ENCODE assay signal across 18 cellular contexts in genomic region chr15:101303408-101303807, GRCh38. TPM values are rescaled to one million over a fixed set of nuclear protein-coding genes. Genes with fewer than 3 reads are reported as not detected.
DNase-seq lines count a peak whose midpoint lies in the region; ATAC-seq, FAIRE-seq and TF ChIP-seq lines count a peak whose summit lies in the region.
"Had no signal": no experiment of that assay in that cellular context is flagged by ENCODE, and none has a peak within 500 bp of the region (broad histone marks: within the 10 kb centered on the region; RNA-seq: fewer than 3 reads in every experiment).

No MANE protein-coding gene starts in this region.

- TF ChIP-seq POLR2A in HepG2 (IDR thresholded peaks at IDR 0.05; ENCODE audit: insufficient read depth in 1 of 2, low read depth in 2 of 2, low read length in 2 of 2) (no peak), esophagus squamous epithelium (IDR thresholded peaks at IDR 0.05) (no peak)

- H3K27me3 Mint-ChIP-seq in endodermal cell (ENCODE audit: insufficient read depth) (no peaks in the 10 kb centered on the region), type B pancreatic cell (no peaks in the 10 kb centered on the region)
- H3K27me3 Mint-ChIP-seq: B cell had no signal

- TF ChIP-seq CTCF in endodermal cell (conservative IDR thresholded peaks at IDR 0.05) = no peak
- no peak for TF ChIP-seq CTCF in HepG2 (CRISPR knock-in tag; IDR thresholded peaks at IDR 0.05)
- TF ChIP-seq CTCF in type B pancreatic cell (conservative IDR thresholded peaks at IDR 0.05) = no peak
- no peak for TF ChIP-seq CTCF in esophagus squamous epithelium (IDR thresholded peaks at IDR 0.05)

- H3K27ac ChIP-seq in endodermal cell (ENCODE audit: low read depth, low read length) (no peak overlapping the region), HepG2 (ENCODE audit: extremely low read length, insufficient read depth, low read length) (no peak overlapping the region), esophagus squamous epithelium (no peak overlapping the region)
- H3K27ac ChIP-seq: BLaER1 treated with 17β-estradiol and CSF1 and Interleukin-3, amounts not matched to agents 10 nM and 100 nM; GM23248 had no signal

- in situ Hi-C loops in HepG2 (cut with HindIII; ENCODE audit: extremely low pct_ligation_motif_present, low pct_unique_long_range_greater_than_20kb) = no loop called here

- H3K36me3 Mint-ChIP-seq in endodermal cell (ENCODE audit: low read depth) (no peaks in the 10 kb centered on the region), type B pancreatic cell (no peaks in the 10 kb centered on the region)
- H3K36me3 Mint-ChIP-seq: CD8-positive, alpha-beta T cell had no signal

- H3K27ac Mint-ChIP-seq in endodermal cell (no peak overlapping the region), type B pancreatic cell (no peak overlapping the region)
- H3K27ac Mint-ChIP-seq: B cell; CD8-positive, alpha-beta T cell had no signal

- H3K36me3 ChIP-seq in endodermal cell (ENCODE audit: control insufficient read depth, insufficient read depth, low read length) = no peaks in the 10 kb centered on the region
- H3K36me3 ChIP-seq in HepG2 (replicated peaks in 1 of 2; ENCODE audit: control insufficient read depth in 1 of 2, insufficient read depth in 2 of 2, low read length in 2 of 2) = peaks cover 1 to 7% of the 10 kb centered on the region in 2 experiments; a peak in 3 of 5 replicates
- no peaks in the 10 kb centered on the region for H3K36me3 ChIP-seq in esophagus squamous epithelium
- H3K36me3 ChIP-seq: BLaER1 treated with 17β-estradiol and CSF1 and Interleukin-3, amounts not matched to agents 10 nM and 100 nM; HAP-1 had no signal

- POLR2A ChIA-PET in HepG2 (lab: Yijun Ruan, JAX) = interaction anchor here (0.7 kb wide), 1 partner anchor 8 kb away, joined by 3 read pairs; the partner anchor contains the start of gene SNRPA1

- ATAC-seq in HepG2 (no peak), left colon (no peak)
- ATAC-seq: CD8-positive, alpha-beta T cell had no signal

- H3K9me3 Mint-ChIP-seq in endodermal cell (no peaks in the 10 kb centered on the region), type B pancreatic cell (no peaks in the 10 kb centered on the region)
- H3K9me3 Mint-ChIP-seq: CD8-positive, alpha-beta T cell had no signal

- no peak overlapping the region for H3K4me2 ChIP-seq in HepG2 (ENCODE audit: low read depth, low read length)
- H3K4me2 ChIP-seq: BLaER1 treated with 17β-estradiol and CSF1 and Interleukin-3, amounts not matched to agents 10 nM and 100 nM had no signal

- no peak overlapping the region for H2AFZ ChIP-seq in HepG2 (ENCODE audit: low read length)
- H2AFZ ChIP-seq: GM23248 had no signal

- H3K27me3 ChIP-seq in endodermal cell (ENCODE audit: control insufficient read depth, insufficient read depth, low read length, poor library complexity, severe bottlenecking) (no peaks in the 10 kb centered on the region), HepG2 (ENCODE audit: control insufficient read depth in 1 of 2, insufficient read depth in 2 of 2, low read length in 2 of 2) (no peaks in the 10 kb centered on the region), esophagus squamous epithelium (peaks cover 0 to 15% (median 0%) of the 10 kb centered on the region in 4 donors)
- H3K27me3 ChIP-seq: BLaER1 treated with 17β-estradiol and CSF1 and Interleukin-3, amounts not matched to agents 10 nM and 100 nM had no signal

- no peaks in the 10 kb centered on the region for H4K20me1 ChIP-seq in HepG2 (ENCODE audit: insufficient read depth, low read length)

- intact Hi-C loops in HepG2 (cut with micrococcal nuclease; ENCODE audit: unreplicated experiment) = no loop called here
- intact Hi-C loops in esophagus squamous epithelium (cut with DNase I) = loop anchor here (10.0 kb wide), 1 partner anchor 191 kb away; no protein-coding TSS in a partner anchor
- intact Hi-C loops in left colon (cut with DNase I, micrococcal nuclease) = loop anchor here in 1 of 2 donors (5.0 kb wide), 1 partner anchor 199 kb away; no protein-coding TSS in a partner anchor

- no TSS peak for BruUV-seq in HepG2 (replicated peaks; lab: Mats Ljungman, UMichigan)

- FAIRE-seq in HepG2 (lab: Jason Lieb, UNC) = no peak
- FAIRE-seq: G401.6, GM12891, GM19239 had no signal

- H3K9me3 ChIP-seq in endodermal cell (ENCODE audit: control insufficient read depth, low read length) = no peaks in the 10 kb centered on the region
- H3K9me3 ChIP-seq in HepG2 (ENCODE audit: low read length) = no peaks in the 10 kb centered on the region
- no peaks in the 10 kb centered on the region for H3K9me3 ChIP-seq in esophagus squamous epithelium
- H3K9me3 ChIP-seq: BLaER1 treated with 17β-estradiol and CSF1 and Interleukin-3, amounts not matched to agents 10 nM and 100 nM; HAP-1 had no signal

- DNase-seq in NCI-H2171 treated with DMSO at 0.1 percent for 48 hours (lab: John Stamatoyannopoulos, UW) (peak; percentile 9), NCI-H2171 (lab: John Stamatoyannopoulos, UW) (no peak), endodermal cell (peak; percentile 21), HepG2 (ENCODE audit: low spot score) (no peak), type B pancreatic cell (ENCODE audit: extremely low spot score, unreplicated experiment) (peak; percentile 15), esophagus squamous epithelium (lab: John Stamatoyannopoulos, UW) (no peak), middle frontal gyrus (ENCODE audit: extremely low spot score, low spot score) (no peak), left colon (no peak)
- DNase-seq: 8988T, Calu3, GM23248 had no signal

- no peaks in the 10 kb centered on the region for H3K79me2 ChIP-seq in HepG2 (ENCODE audit: insufficient read depth, low read length)

- H3K4me1 ChIP-seq in endodermal cell (ENCODE audit: control insufficient read depth, insufficient read depth, low read length) = no peaks in the 10 kb centered on the region
- 0 out of 2 replicates have a peak, but pooled peaks cover 6% of the 10 kb centered on the region for H3K4me1 ChIP-seq in HepG2 (ENCODE audit: insufficient read depth, low read length)
- H3K4me1 ChIP-seq in esophagus squamous epithelium = no peaks in the 10 kb centered on the region
- H3K4me1 ChIP-seq: HAP-1 had no signal

- H3K4me1 Mint-ChIP-seq in endodermal cell = no peaks in the 10 kb centered on the region
- H3K4me1 Mint-ChIP-seq in type B pancreatic cell (ENCODE audit: unreplicated experiment) = no peaks in the 10 kb centered on the region
- H3K4me1 Mint-ChIP-seq: B cell had no signal

- no peak overlapping the region for H3K9ac ChIP-seq in endodermal cell (ENCODE audit: extremely low read depth, low read length, poor library complexity, severe bottlenecking)
- H3K9ac ChIP-seq in HepG2 (ENCODE audit: insufficient read depth, low read depth, low read length) = no peak overlapping the region
- H3K9ac ChIP-seq: BLaER1 treated with 17β-estradiol and CSF1 and Interleukin-3, amounts not matched to agents 10 nM and 100 nM; GM23248 had no signal

- WGBS in endodermal cell (ENCODE audit: insufficient coverage in 1 of 2, insufficient read length in 1 of 2), 2 experiments = 91 to 96% methylated on average over 3 to 4 of the region's 4 CpGs
- 98% methylated on average over 2 of the region's 4 CpGs for WGBS in HepG2 (ENCODE audit: low lambda C conversion rate)
- 68 to 90% methylated on average over 2 to 4 of the region's 4 CpGs for WGBS in esophagus squamous epithelium, 2 donors

- no peak for TF ChIP-seq RAD21 in HepG2 (CRISPR knock-in tag; IDR thresholded peaks at IDR 0.05)

- H3K4me3 Mint-ChIP-seq in endodermal cell (no peak overlapping the region), type B pancreatic cell (no peak overlapping the region)
- H3K4me3 Mint-ChIP-seq: B cell; CD8-positive, alpha-beta T cell had no signal

- CTCF ChIA-PET in HepG2 (lab: Yijun Ruan, JAX; ENCODE audit: low intra/inter-chr PET ratio, low total read pairs) = no interaction called here

- TF ChIP-seq EP300 in HepG2 (IDR thresholded peaks at IDR 0.05; ENCODE audit: low read depth in 2 of 2, low read length in 2 of 2) (no peak), HepG2 (CRISPR knock-in tag; IDR thresholded peaks at IDR 0.05; ENCODE audit: borderline replicate concordance) (no peak)

- no peak overlapping the region for H3K4me3 ChIP-seq in endodermal cell (ENCODE audit: low read length)
- no peak overlapping the region for H3K4me3 ChIP-seq in HepG2 (replicated peaks in 1 of 3; ENCODE audit: insufficient read depth in 1 of 3, low read depth in 2 of 3, low read length in 3 of 3)
- no peak overlapping the region for H3K4me3 ChIP-seq in esophagus squamous epithelium
- H3K4me3 ChIP-seq: BLaER1 treated with 17β-estradiol and CSF1 and Interleukin-3, amounts not matched to agents 10 nM and 100 nM; GM23248; HAP-1 had no signal

RNA-seq across cellular contexts. Expression of gene SNRPA1, which starts 8.4 kb away (rescaled TPM):
- 100 to 1,000 TPM; 111 to 140 TPM for total RNA-seq in endodermal cell
- polyA plus RNA-seq in endodermal cell (2013, experiment 1 of 2) = 123 TPM
- polyA plus RNA-seq in endodermal cell (2013, experiment 2 of 2) = 111 TPM
- total RNA-seq in HepG2 (2016; rRNA removed; fragmentation: Illumina TruSeq; extraction: Trizol) = 41.2 and 72.5 TPM in 2 replicates
- total RNA-seq in HepG2 (2016; cell fraction: cytosol; rRNA removed; fragmentation: Illumina TruSeq; extraction: Trizol; ENCODE audit: low read depth) = 21.5 and 21.7 TPM in 2 replicates
- 44.9 and 72.9 TPM in 2 replicates for total RNA-seq in HepG2 (2016; cell fraction: insoluble cytoplasmic fraction; rRNA removed; fragmentation: Illumina TruSeq; extraction: Trizol)
- 29.4 and 29.6 TPM in 2 replicates for total RNA-seq in HepG2 (2016; cell fraction: membrane; rRNA removed; fragmentation: Illumina TruSeq; extraction: Trizol)
- total RNA-seq in HepG2 (2016; cell fraction: nucleus; rRNA removed; fragmentation: Illumina TruSeq; extraction: Trizol) = 43.1 and 47.7 TPM in 2 replicates
- polyA plus RNA-seq in HepG2 (2011; rRNA removed) = 80.0 and 108 TPM in 2 replicates
- polyA plus RNA-seq in HepG2 (2011; cell fraction: cytosol; rRNA removed) = 70.8 and 71.1 TPM in 2 replicates
- 95.5 and 97.7 TPM in 2 replicates for polyA plus RNA-seq in HepG2 (2011; cell fraction: nucleus; rRNA removed)
- polyA plus RNA-seq in HepG2 (2012) = 77.4 and 94.8 TPM in 2 replicates
- polyA plus RNA-seq in HepG2 (2016; cell fraction: cytosol; fragmentation: Illumina TruSeq; extraction: Trizol; ENCODE audit: low read depth) = 43.0 and 50.4 TPM in 2 replicates
- polyA plus RNA-seq in HepG2 (2016; cell fraction: insoluble cytoplasmic fraction; fragmentation: Illumina TruSeq; extraction: Trizol; ENCODE audit: low read depth) = 177 and 178 TPM in 2 replicates
- polyA plus RNA-seq in HepG2 (2016; cell fraction: membrane; fragmentation: Illumina TruSeq; extraction: Trizol; ENCODE audit: low read depth) = 42.8 and 43.9 TPM in 2 replicates
- 92.5 and 99.3 TPM in 2 replicates for polyA plus RNA-seq in HepG2 (2016; cell fraction: nucleus; fragmentation: Illumina TruSeq; extraction: Trizol; ENCODE audit: insufficient read depth, low read depth)
- 12.8 and 30.9 TPM in 2 replicates for polyA minus RNA-seq in HepG2 (2011; rRNA and poly(A)+ RNA removed; ENCODE audit: low replicate concordance)
- polyA minus RNA-seq in HepG2 (2011; cell fraction: cytosol; rRNA and poly(A)+ RNA removed) = 23.8 and 31.7 TPM in 2 replicates
- 50.7 and 51.6 TPM in 2 replicates for polyA minus RNA-seq in HepG2 (2011; cell fraction: nucleus; rRNA and poly(A)+ RNA removed)
- 72.6 and 80.3 TPM in 2 replicates for total RNA-seq in type B pancreatic cell (ENCODE audit: low replicate concordance)
- 10 to 100 TPM; 29.7 to 57.1 (median 47.5) TPM for total RNA-seq in esophagus squamous epithelium
- total RNA-seq in left colon = 10 to 100 TPM; 44.7 to 48.2 TPM

RNA-seq across cellular contexts. Expression of gene SELENOS, which starts 26.1 kb away (rescaled TPM):
- total RNA-seq in endodermal cell (10 to 100 TPM; 56.1 to 60.5 TPM), HepG2 (2016; rRNA removed; fragmentation: Illumina TruSeq; extraction: Trizol) (31.6 and 63.0 TPM in 2 replicates), type B pancreatic cell (ENCODE audit: low replicate concordance) (47.2 and 74.3 TPM in 2 replicates), esophagus squamous epithelium (10 to 100 TPM; 57.6 to 69.6 (median 63.4) TPM), left colon (100 to 1,000 TPM; 134 to 142 TPM)
- polyA plus RNA-seq in endodermal cell (2013, experiment 1 of 2) = 63.3 TPM
- 61.3 TPM for polyA plus RNA-seq in endodermal cell (2013, experiment 2 of 2)
- total RNA-seq in HepG2 (2016; cell fraction: cytosol; rRNA removed; fragmentation: Illumina TruSeq; extraction: Trizol; ENCODE audit: low read depth) = 25.6 and 30.5 TPM in 2 replicates
- total RNA-seq in HepG2 (2016; cell fraction: insoluble cytoplasmic fraction; rRNA removed; fragmentation: Illumina TruSeq; extraction: Trizol) = 31.1 and 66.3 TPM in 2 replicates
- 32.0 and 35.3 TPM in 2 replicates for total RNA-seq in HepG2 (2016; cell fraction: membrane; rRNA removed; fragmentation: Illumina TruSeq; extraction: Trizol)
- 52.7 and 62.7 TPM in 2 replicates for total RNA-seq in HepG2 (2016; cell fraction: nucleus; rRNA removed; fragmentation: Illumina TruSeq; extraction: Trizol)
- 56.6 and 66.1 TPM in 2 replicates for polyA plus RNA-seq in HepG2 (2011; rRNA removed)
- polyA plus RNA-seq in HepG2 (2011; cell fraction: cytosol; rRNA removed) = 58.8 and 79.4 TPM in 2 replicates
- 21.8 and 28.5 TPM in 2 replicates for polyA plus RNA-seq in HepG2 (2011; cell fraction: nucleus; rRNA removed)
- polyA plus RNA-seq in HepG2 (2012) = 38.2 and 44.5 TPM in 2 replicates
- polyA plus RNA-seq in HepG2 (2016; cell fraction: cytosol; fragmentation: Illumina TruSeq; extraction: Trizol; ENCODE audit: low read depth) = 19.0 and 26.3 TPM in 2 replicates
- polyA plus RNA-seq in HepG2 (2016; cell fraction: insoluble cytoplasmic fraction; fragmentation: Illumina TruSeq; extraction: Trizol; ENCODE audit: low read depth) = 29.3 and 32.0 TPM in 2 replicates
- 23.0 and 24.1 TPM in 2 replicates for polyA plus RNA-seq in HepG2 (2016; cell fraction: membrane; fragmentation: Illumina TruSeq; extraction: Trizol; ENCODE audit: low read depth)
- 81.3 and 91.5 TPM in 2 replicates for polyA plus RNA-seq in HepG2 (2016; cell fraction: nucleus; fragmentation: Illumina TruSeq; extraction: Trizol; ENCODE audit: insufficient read depth, low read depth)
- polyA minus RNA-seq in HepG2 (2011; rRNA and poly(A)+ RNA removed; ENCODE audit: low replicate concordance) = 31.0 and 35.1 TPM in 2 replicates
- 19.4 and 21.8 TPM in 2 replicates for polyA minus RNA-seq in HepG2 (2011; cell fraction: cytosol; rRNA and poly(A)+ RNA removed)
- 64.9 and 77.1 TPM in 2 replicates for polyA minus RNA-seq in HepG2 (2011; cell fraction: nucleus; rRNA and poly(A)+ RNA removed)

RNA-seq across cellular contexts. Expression of gene CHSY1, which starts 51.6 kb away (rescaled TPM):
- 10 to 100 TPM; 33.3 to 39.9 TPM for total RNA-seq in endodermal cell
- polyA plus RNA-seq in endodermal cell (2013, experiment 1 of 2) = 29.5 TPM
- polyA plus RNA-seq in endodermal cell (2013, experiment 2 of 2) = 29.7 TPM
- 12.8 and 13.7 TPM in 2 replicates for total RNA-seq in HepG2 (2016; rRNA removed; fragmentation: Illumina TruSeq; extraction: Trizol)
- total RNA-seq in HepG2 (2016; cell fraction: cytosol; rRNA removed; fragmentation: Illumina TruSeq; extraction: Trizol; ENCODE audit: low read depth) = 4.3 and 5.4 TPM in 2 replicates
- total RNA-seq in HepG2 (2016; cell fraction: insoluble cytoplasmic fraction; rRNA removed; fragmentation: Illumina TruSeq; extraction: Trizol) = 12.1 and 12.6 TPM in 2 replicates
- 7.0 and 7.9 TPM in 2 replicates for total RNA-seq in HepG2 (2016; cell fraction: membrane; rRNA removed; fragmentation: Illumina TruSeq; extraction: Trizol)
- total RNA-seq in HepG2 (2016; cell fraction: nucleus; rRNA removed; fragmentation: Illumina TruSeq; extraction: Trizol) = 10.5 and 11.5 TPM in 2 replicates
- 11.2 and 13.3 TPM in 2 replicates for polyA plus RNA-seq in HepG2 (2011; rRNA removed)
- 10.0 and 13.2 TPM in 2 replicates for polyA plus RNA-seq in HepG2 (2011; cell fraction: cytosol; rRNA removed)
- 4.9 and 5.5 TPM in 2 replicates for polyA plus RNA-seq in HepG2 (2011; cell fraction: nucleus; rRNA removed)
- 11.0 and 11.8 TPM in 2 replicates for polyA plus RNA-seq in HepG2 (2012)
- 0.72 and 0.77 TPM in 2 replicates for polyA plus RNA-seq in HepG2 (2016; cell fraction: cytosol; fragmentation: Illumina TruSeq; extraction: Trizol; ENCODE audit: low read depth)
- polyA plus RNA-seq in HepG2 (2016; cell fraction: insoluble cytoplasmic fraction; fragmentation: Illumina TruSeq; extraction: Trizol; ENCODE audit: low read depth) = 13.1 and 14.5 TPM in 2 replicates
- polyA plus RNA-seq in HepG2 (2016; cell fraction: membrane; fragmentation: Illumina TruSeq; extraction: Trizol; ENCODE audit: low read depth) = 4.8 TPM in 2 replicates
- 14.6 and 15.9 TPM in 2 replicates for polyA plus RNA-seq in HepG2 (2016; cell fraction: nucleus; fragmentation: Illumina TruSeq; extraction: Trizol; ENCODE audit: insufficient read depth, low read depth)
- 12.6 and 31.1 TPM in 2 replicates for polyA minus RNA-seq in HepG2 (2011; rRNA and poly(A)+ RNA removed; ENCODE audit: low replicate concordance)
- 16.8 and 17.1 TPM in 2 replicates for polyA minus RNA-seq in HepG2 (2011; cell fraction: cytosol; rRNA and poly(A)+ RNA removed)
- 15.8 and 18.3 TPM in 2 replicates for polyA minus RNA-seq in HepG2 (2011; cell fraction: nucleus; rRNA and poly(A)+ RNA removed)
- 18.4 and 43.0 TPM in 2 replicates for total RNA-seq in type B pancreatic cell (ENCODE audit: low replicate concordance)
- total RNA-seq in esophagus squamous epithelium = 10 to 100 TPM in 3 of 4 donors, 1 to 10 TPM in 1; 8.8 to 19.3 (median 11.4) TPM
- 10 to 100 TPM; 10.6 to 11.7 TPM for total RNA-seq in left colon

Comparison
In these comparisons a context has a peak if more than half of its experiments do, and no peak if none do; other contexts are left out.
1. DNase-seq: peak in NCI-H2171 treated with DMSO at 0.1 percent for 48 hours (single experiment), endodermal cell (single experiment) and type B pancreatic cell (single experiment); none in NCI-H2171 (single experiment), HepG2 (single experiment), esophagus squamous epithelium (single experiment), middle frontal gyrus (single experiment) and left colon (0 of 2).